8 cellular contexts compared by ENCODE assay signal in the genomic region with DNA sequence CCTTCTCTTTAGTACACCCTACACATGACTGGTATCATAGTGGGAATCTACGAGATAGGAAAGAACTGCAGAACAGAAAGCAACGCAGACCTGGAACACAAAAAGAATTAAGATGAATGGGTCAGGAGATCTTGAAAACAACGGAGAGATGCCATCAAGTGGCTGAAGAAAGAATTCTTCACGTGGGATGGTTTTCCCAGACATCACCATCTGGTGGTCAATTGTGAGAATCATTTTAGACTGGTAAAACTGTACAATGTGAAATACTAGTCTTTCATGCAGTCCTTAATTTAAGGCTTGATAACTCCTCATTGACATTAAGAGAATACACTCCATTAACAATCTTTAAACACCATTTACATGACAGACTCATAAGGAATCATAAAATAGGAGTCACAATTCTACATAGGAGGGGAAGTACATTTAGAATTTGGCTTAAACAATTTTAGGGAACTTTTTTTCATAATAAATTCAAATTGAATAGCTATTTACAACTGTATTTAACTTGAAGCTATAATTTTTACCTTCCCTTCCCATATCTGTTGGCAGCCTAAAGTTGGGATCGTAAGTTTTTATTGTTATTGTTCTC.
DNase-seq lines count a peak whose midpoint lies in the region; ATAC-seq, FAIRE-seq and TF ChIP-seq lines count a peak whose summit lies in the region.

No MANE protein-coding gene starts in this region.

- TF ChIP-seq CTCF in RWPE2 (IDR thresholded peaks at IDR 0.05; ENCODE audit: poor library complexity, severe bottlenecking) (peak; percentile 92), neural cell (IDR thresholded peaks at IDR 0.05; ENCODE audit: poor library complexity, severe bottlenecking) (peak; percentile 98)

- peak; percentile 90 for TF ChIP-seq RAD21 in neural cell (conservative IDR thresholded peaks at IDR 0.05)

- H3F3A ChIP-seq in neural cell (ENCODE audit: insufficient read depth, low read length, poor library complexity, severe bottlenecking) = no peaks in the 10 kb centered on the region

- no peak overlapping the region for H3K4me3 Mint-ChIP-seq in stimulated activated memory B cell treated with anti-CD40 and anti-IgM and Interleukin-4, amounts not matched to agents 10 μg/mL and 1 μg/mL and 100 μg/mL, for 72 hours

- H3K36me3 ChIP-seq in RWPE2 (ENCODE audit: low read depth) (no peaks in the 10 kb centered on the region), neural cell (ENCODE audit: insufficient read depth, low read length) (no peaks in the 10 kb centered on the region)

- DNase-seq in Daoy (ENCODE audit: low read depth) (peak; percentile 37), HTR-8/SVneo (ENCODE audit: insufficient read length, low spot score) (peak; percentile 39), RWPE2 (ENCODE audit: low spot score) (no peak)

- FAIRE-seq in HTR-8/SVneo (lab: Jason Lieb, UNC) = no peak

- no peaks in the 10 kb centered on the region for H3K79me2 ChIP-seq in neural cell (replicated peaks; ENCODE audit: insufficient read depth, low read length)

- no peak overlapping the region for H3K27ac Mint-ChIP-seq in stimulated activated memory B cell treated with anti-CD40 and anti-IgM and Interleukin-4, amounts not matched to agents 10 μg/mL and 1 μg/mL and 100 μg/mL, for 72 hours

- ATAC-seq in GM21381 (IDR thresholded peaks at IDR 0.05; ENCODE audit: unreplicated experiment) = peak; percentile 86
- peak; percentile 74; the same call in 2 of the 3 replicates for ATAC-seq in RWPE2 (ENCODE audit: low read depth)
- ATAC-seq in esophagus mucosa = peak; percentile 67
- ATAC-seq in HG03571 (IDR thresholded peaks at IDR 0.05; ENCODE audit: unreplicated experiment) = no peak
- no peak for ATAC-seq in stimulated activated memory B cell treated with anti-CD40 and anti-IgM and Interleukin-4, amounts not matched to agents 10 μg/mL and 1 μg/mL and 100 μg/mL, for 72 hours

- no peak overlapping the region for H3K9ac ChIP-seq in neural cell (ENCODE audit: low read length)

- H3K9me3 Mint-ChIP-seq in stimulated activated memory B cell treated with anti-CD40 and anti-IgM and Interleukin-4, amounts not matched to agents 10 μg/mL and 1 μg/mL and 100 μg/mL, for 72 hours = peaks cover 3% of the 10 kb centered on the region

- H3K27me3 Mint-ChIP-seq in stimulated activated memory B cell treated with anti-CD40 and anti-IgM and Interleukin-4, amounts not matched to agents 10 μg/mL and 1 μg/mL and 100 μg/mL, for 72 hours = peaks cover 11% of the 10 kb centered on the region

- peaks cover 2% of the 10 kb centered on the region for H3K9me3 ChIP-seq in RWPE2 (ENCODE audit: severe bottlenecking)
- H3K9me3 ChIP-seq in neural cell (ENCODE audit: low read length) = no peaks in the 10 kb centered on the region

- H2AFZ ChIP-seq in neural cell (ENCODE audit: low read depth, low read length) = no peak overlapping the region

- no peak overlapping the region for H3K4me3 ChIP-seq in RWPE2 (ENCODE audit: severe bottlenecking)
- H3K4me3 ChIP-seq in neural cell (ENCODE audit: low read length) = no peak overlapping the region

- H3K9me2 ChIP-seq in neural cell (ENCODE audit: insufficient read depth, low read length) = no peaks in the 10 kb centered on the region

- no peak for TF ChIP-seq EP300 in neural cell (conservative IDR thresholded peaks at IDR 0.05; ENCODE audit: poor library complexity, severe bottlenecking)

- no peaks in the 10 kb centered on the region for H3K4me1 Mint-ChIP-seq in stimulated activated memory B cell treated with anti-CD40 and anti-IgM and Interleukin-4, amounts not matched to agents 10 μg/mL and 1 μg/mL and 100 μg/mL, for 72 hours

- no peak overlapping the region for H3K4me2 ChIP-seq in neural cell (ENCODE audit: low read length)

- no peaks in the 10 kb centered on the region for H3K36me3 Mint-ChIP-seq in stimulated activated memory B cell treated with anti-CD40 and anti-IgM and Interleukin-4, amounts not matched to agents 10 μg/mL and 1 μg/mL and 100 μg/mL, for 72 hours

- H3K4me1 ChIP-seq in RWPE2 (ENCODE audit: insufficient read depth, poor library complexity, severe bottlenecking) = no peaks in the 10 kb centered on the region

- no peak overlapping the region for H3K27ac ChIP-seq in RWPE2 (ENCODE audit: poor library complexity, severe bottlenecking)
- no peak overlapping the region for H3K27ac ChIP-seq in neural cell (ENCODE audit: low read length)

- H3K27me3 ChIP-seq in RWPE2 (ENCODE audit: insufficient read depth, poor library complexity, severe bottlenecking) = no peaks in the 10 kb centered on the region
- H3K27me3 ChIP-seq in neural cell (ENCODE audit: insufficient read depth, low read depth, low read length) = no peaks in the 10 kb centered on the region

- H4K20me1 ChIP-seq in neural cell (ENCODE audit: insufficient read depth) = no peaks in the 10 kb centered on the region

TF ChIP-seq in neural cell, 6 proteins besides CTCF, POLR2A, EP300 and RAD21:
- no peak for TF ChIP-seq TAF1 (IDR thresholded peaks at IDR 0.05; ENCODE audit: low read depth)
- TF ChIP-seq EZH2 (IDR thresholded peaks at IDR 0.05; ENCODE audit: borderline replicate concordance, insufficient read depth, low read length, poor library complexity, severe bottlenecking) = no peak
- TF ChIP-seq POLR2AphosphoS5 (IDR thresholded peaks at IDR 0.05) = no peak
- TF ChIP-seq, protein P1, sequence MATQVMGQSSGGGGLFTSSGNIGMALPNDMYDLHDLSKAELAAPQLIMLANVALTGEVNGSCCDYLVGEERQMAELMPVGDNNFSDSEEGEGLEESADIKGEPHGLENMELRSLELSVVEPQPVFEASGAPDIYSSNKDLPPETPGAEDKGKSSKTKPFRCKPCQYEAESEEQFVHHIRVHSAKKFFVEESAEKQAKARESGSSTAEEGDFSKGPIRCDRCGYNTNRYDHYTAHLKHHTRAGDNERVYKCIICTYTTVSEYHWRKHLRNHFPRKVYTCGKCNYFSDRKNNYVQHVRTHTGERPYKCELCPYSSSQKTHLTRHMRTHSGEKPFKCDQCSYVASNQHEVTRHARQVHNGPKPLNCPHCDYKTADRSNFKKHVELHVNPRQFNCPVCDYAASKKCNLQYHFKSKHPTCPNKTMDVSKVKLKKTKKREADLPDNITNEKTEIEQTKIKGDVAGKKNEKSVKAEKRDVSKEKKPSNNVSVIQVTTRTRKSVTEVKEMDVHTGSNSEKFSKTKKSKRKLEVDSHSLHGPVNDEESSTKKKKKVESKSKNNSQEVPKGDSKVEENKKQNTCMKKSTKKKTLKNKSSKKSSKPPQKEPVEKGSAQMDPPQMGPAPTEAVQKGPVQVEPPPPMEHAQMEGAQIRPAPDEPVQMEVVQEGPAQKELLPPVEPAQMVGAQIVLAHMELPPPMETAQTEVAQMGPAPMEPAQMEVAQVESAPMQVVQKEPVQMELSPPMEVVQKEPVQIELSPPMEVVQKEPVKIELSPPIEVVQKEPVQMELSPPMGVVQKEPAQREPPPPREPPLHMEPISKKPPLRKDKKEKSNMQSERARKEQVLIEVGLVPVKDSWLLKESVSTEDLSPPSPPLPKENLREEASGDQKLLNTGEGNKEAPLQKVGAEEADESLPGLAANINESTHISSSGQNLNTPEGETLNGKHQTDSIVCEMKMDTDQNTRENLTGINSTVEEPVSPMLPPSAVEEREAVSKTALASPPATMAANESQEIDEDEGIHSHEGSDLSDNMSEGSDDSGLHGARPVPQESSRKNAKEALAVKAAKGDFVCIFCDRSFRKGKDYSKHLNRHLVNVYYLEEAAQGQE (IDR thresholded peaks at IDR 0.05; ENCODE audit: borderline replicate concordance) = no peak
- no peak for TF ChIP-seq MXI1 (conservative IDR thresholded peaks at IDR 0.05; ENCODE audit: poor library complexity, severe bottlenecking)
- TF ChIP-seq SMC3 (conservative IDR thresholded peaks at IDR 0.05; ENCODE audit: poor library complexity) = peak; percentile 99

Comparison
In these comparisons a context has a peak if more than half of its experiments do, and no peak if none do; other contexts are left out.
1. ATAC-seq: peak in GM21381 (single experiment), RWPE2 (single experiment) and esophagus mucosa (single experiment); none in HG03571 (single experiment) and stimulated activated memory B cell treated with anti-CD40 and anti-IgM and Interleukin-4, amounts not matched to agents 10 μg/mL and 1 μg/mL and 100 μg/mL, for 72 hours (single experiment).